8 cellular contexts compared by ENCODE assay signal in the genomic region with DNA sequence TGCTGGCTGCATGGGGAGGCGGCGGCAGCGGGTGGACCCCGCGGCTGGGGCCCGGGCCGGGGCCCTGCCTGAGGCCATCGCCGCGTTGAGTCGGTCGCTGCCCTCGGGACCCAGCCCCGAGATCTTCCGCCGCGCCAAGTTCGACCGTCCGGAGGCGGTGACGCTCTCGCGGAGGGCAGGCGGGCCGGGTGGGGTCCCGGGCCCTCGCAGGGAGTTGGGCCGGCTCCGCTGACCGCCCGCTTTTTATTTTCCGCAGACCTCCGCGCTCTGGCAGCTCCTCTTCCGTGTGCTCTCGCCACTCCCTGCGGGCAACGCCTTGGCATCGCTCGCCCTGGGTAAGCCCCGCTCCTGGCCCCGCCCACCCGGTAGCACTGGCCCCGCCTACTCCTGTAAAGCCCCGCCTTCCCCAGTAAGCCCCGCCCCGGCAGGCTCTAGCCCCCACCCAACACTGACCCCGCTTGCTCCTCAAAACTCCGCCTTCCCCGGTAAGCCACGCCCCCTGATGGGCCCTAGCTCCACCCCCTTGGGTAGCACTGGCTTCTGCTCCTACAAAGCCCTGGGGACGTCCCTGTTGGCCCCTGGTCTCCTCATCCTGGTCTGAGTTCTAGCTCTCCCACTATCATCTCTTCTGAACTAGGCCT. TPM values are rescaled to one million over a fixed set of nuclear protein-coding genes. Genes with fewer than 3 reads are reported as not detected.
DNase-seq lines count a peak whose midpoint lies in the region; ATAC-seq and TF ChIP-seq lines count a peak whose summit lies in the region.

No MANE protein-coding gene starts in this region.

- no peaks in the 10 kb centered on the region for H3K9me2 ChIP-seq in hepatocyte (replicated peaks; ENCODE audit: insufficient read depth)

- no peak for TF ChIP-seq CTCF in hepatocyte (IDR thresholded peaks at IDR 0.05; ENCODE audit: poor library complexity)

- no peaks in the 10 kb centered on the region for H3K9me3 ChIP-seq in hepatocyte (ENCODE audit: low read depth)

- H3K9me3 Mint-ChIP-seq in T-cell = no peaks in the 10 kb centered on the region

- H3K27me3 ChIP-seq in hepatocyte = peaks cover 5% of the 10 kb centered on the region

- 51% methylated on average over 12 of the region's 53 CpGs for WGBS in hepatocyte (ENCODE audit: low lambda C conversion rate, missing lambda C conversion rate)

- peaks cover 10% of the 10 kb centered on the region for H3K4me1 ChIP-seq in hepatocyte (ENCODE audit: insufficient read depth)

- CTCF ChIA-PET in T-cell (lab: Charles Lee) = interaction anchor here (0.6 to 3.7 kb wide), 5 partner anchors 10 to 191 kb away, joined by 3 to 74 read pairs (median 9); a partner anchor contains a TSS

- H3K36me3 ChIP-seq in hepatocyte (replicated peaks; ENCODE audit: insufficient read depth, low read depth) = no peaks in the 10 kb centered on the region

- H2AFZ ChIP-seq in hepatocyte = no peak overlapping the region

- H3K27me3 Mint-ChIP-seq in T-cell = no peaks in the 10 kb centered on the region

- no peaks in the 10 kb centered on the region for H4K20me1 ChIP-seq in hepatocyte (ENCODE audit: insufficient read depth, poor library complexity, severe bottlenecking)

- ATAC-seq in T-cell (replicated peaks in 1 of 4) = peak; percentile 4 to 28 (median 6)

- POLR2A ChIA-PET in T-cell (lab: Charles Lee) = interaction anchor here in 1 of 2 donors (0.6 to 1.1 kb wide), 3 partner anchors 10 to 93 kb away, joined by 3 to 11 read pairs (median 3); a partner anchor contains a TSS

- H3K36me3 Mint-ChIP-seq in T-cell = peaks cover 5% of the 10 kb centered on the region

- H3K27ac Mint-ChIP-seq in T-cell = peak overlapping the region; percentile 87 to 93

- DNase-seq in DMS 273 (lab: John Stamatoyannopoulos, UW; ENCODE audit: unreplicated experiment) = peak; percentile 85
- DNase-seq in DMS 273 treated with DMSO at 0.1 percent for 48 hours (lab: John Stamatoyannopoulos, UW) = no peak
- DNase-seq in Kasumi-1 (lab: John Stamatoyannopoulos, UW) = peak; percentile 44 to 68
- DNase-seq in T-cell = peak; percentile 38 to 87 (median 82)
- peak; percentile 14 for DNase-seq in amniotic epithelial cell (ENCODE audit: low read depth)
- DNase-seq in hepatocyte (ENCODE audit: low spot score) = peak; percentile 65
- DNase-seq in KG1 (lab: John Stamatoyannopoulos, UW) = no peak

- no peaks in the 10 kb centered on the region for H3K79me2 ChIP-seq in hepatocyte

- H3K27ac ChIP-seq in hepatocyte = no peak overlapping the region
- peak overlapping the region; percentile 55 to 99 (median 86) for H3K27ac ChIP-seq in skin epidermis

- H3K4me1 Mint-ChIP-seq in T-cell = peaks cover 19 to 26% (median 22%) of the 10 kb centered on the region in 3 donors

- peak overlapping the region; percentile 79 to 87 (median 84) for H3K4me3 Mint-ChIP-seq in T-cell

- no peak overlapping the region for H3K4me3 ChIP-seq in hepatocyte
- H3K4me3 ChIP-seq in skin epidermis = peak overlapping the region; percentile 47 to 89 (median 76)

- H3K4me2 ChIP-seq in hepatocyte = peak overlapping the region; percentile 79

RNA-seq across cellular contexts. Expression of a gene that starts 0.4 kb away (rescaled TPM):
- total RNA-seq in T-cell (100 to 1,000 TPM in 1 of 5 donors, 10 to 100 TPM in 4; 32.8 to 186 (median 37.5) TPM), hepatocyte (3.5 and 3.9 TPM in 2 replicates)
- polyA plus RNA-seq in hepatocyte = 4.9 and 5.1 TPM in 2 replicates

RNA-seq across cellular contexts. Expression of a gene that starts 4.8 kb away (rescaled TPM):
- total RNA-seq in T-cell (100 to 1,000 TPM; 224 to 477 (median 329) TPM), hepatocyte (1.8 and 5.8 TPM in 2 replicates)
- polyA plus RNA-seq in hepatocyte = 14.7 and 19.6 TPM in 2 replicates

RNA-seq across cellular contexts. Expression of a gene that starts 16.9 kb away (rescaled TPM):
- 10 to 100 TPM in 4 of 5 donors, 1 to 10 TPM in 1; 6.4 to 38.7 (median 19.7) TPM for total RNA-seq in T-cell
- total RNA-seq in hepatocyte = 8.3 and 11.3 TPM in 2 replicates
- polyA plus RNA-seq in hepatocyte = 29.1 and 45.6 TPM in 2 replicates

RNA-seq across cellular contexts. Expression of a gene that starts 34.9 kb away (rescaled TPM):
- 1 to 10 TPM; 1.8 to 6.7 (median 4.0) TPM for total RNA-seq in T-cell
- 2.3 and 3.0 TPM in 2 replicates for total RNA-seq in hepatocyte
- 3.0 and 5.8 TPM in 2 replicates for polyA plus RNA-seq in hepatocyte

Comparison
In these comparisons a context has a peak if more than half of its experiments do, and no peak if none do; other contexts are left out.
1. DNase-seq: peak in DMS 273 (single experiment), Kasumi-1 (2 of 2), T-cell (34 of 34), amniotic epithelial cell (single experiment) and hepatocyte (single experiment); none in DMS 273 treated with DMSO at 0.1 percent for 48 hours (single experiment) and KG1 (single experiment).
2. RNA of a gene that starts 4.8 kb away (total RNA-seq): 224 to 477 TPM in T-cell; 1.8 to 5.8 TPM in hepatocyte; every median in the first group is over 10 times any median in the second.